9 cellular contexts compared by ENCODE assay signal in the genomic region with DNA sequence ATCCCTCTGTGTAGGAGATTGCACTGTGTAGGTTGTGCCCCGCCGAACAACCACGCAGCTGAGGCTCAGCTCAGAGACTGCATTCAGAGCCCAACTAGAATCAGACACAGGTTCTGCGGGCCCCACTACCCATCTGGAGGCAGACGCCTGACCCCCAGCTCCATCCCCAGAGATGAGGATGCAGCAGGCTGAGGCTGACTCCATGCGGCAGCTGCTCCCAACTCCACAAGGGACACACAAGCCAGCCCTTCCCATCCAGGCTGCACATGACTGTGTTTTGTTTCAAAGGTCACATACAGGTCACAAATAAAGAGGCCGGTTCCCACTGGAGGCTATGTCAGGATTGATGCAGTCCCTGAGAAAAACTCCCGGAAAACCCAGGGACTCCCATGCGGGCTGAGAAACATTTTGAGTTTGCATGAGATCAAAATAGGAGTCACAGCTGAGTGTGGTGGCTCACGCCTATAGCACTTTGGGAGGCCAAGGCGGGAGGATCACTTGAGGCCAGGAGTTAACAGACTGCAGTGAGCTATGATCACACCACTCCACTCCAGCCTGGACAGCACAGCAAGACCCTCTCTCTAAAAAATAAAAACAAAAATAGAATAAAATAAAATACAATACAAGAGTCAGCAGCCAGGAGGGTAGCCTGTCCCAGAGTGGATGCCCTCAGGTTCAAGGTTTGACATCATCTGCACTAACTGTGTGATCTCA. TPM values are rescaled to one million over a fixed set of nuclear protein-coding genes. Genes with fewer than 3 reads are reported as not detected.
DNase-seq lines count a peak whose midpoint lies in the region; ATAC-seq and TF ChIP-seq lines count a peak whose summit lies in the region.
"Had no signal": no experiment of that assay in that cellular context is flagged by ENCODE, and none has a peak within 500 bp of the region (broad histone marks: within the 10 kb centered on the region; RNA-seq: fewer than 3 reads in every experiment).

No MANE protein-coding gene starts in this region.

- no peaks in the 10 kb centered on the region for H3K36me3 Mint-ChIP-seq in activated CD8-positive, alpha-beta T cell treated with anti-CD3 and anti-CD28 coated beads for 36 hours (ENCODE audit: low read depth)
- H3K36me3 Mint-ChIP-seq in glutamatergic neuron (ENCODE audit: unreplicated experiment): no peaks in the 10 kb centered on the region

- H3K27me3 Mint-ChIP-seq in activated CD8-positive, alpha-beta T cell treated with anti-CD3 and anti-CD28 coated beads for 36 hours: no peaks in the 10 kb centered on the region
- peaks cover 2% of the 10 kb centered on the region for H3K27me3 Mint-ChIP-seq in glutamatergic neuron (ENCODE audit: unreplicated experiment)

- H3K4me3 Mint-ChIP-seq in activated CD8-positive, alpha-beta T cell treated with anti-CD3 and anti-CD28 coated beads for 36 hours: no peak overlapping the region
- H3K4me3 Mint-ChIP-seq in glutamatergic neuron (ENCODE audit: unreplicated experiment): peak overlapping the region; percentile 79

- CTCF ChIA-PET in activated CD8-positive, alpha-beta T cell treated with anti-CD3 and anti-CD28 coated beads for 36 hours (lab: Charles Lee): interaction anchor here (1.2 to 11.8 kb wide), 7 partner anchors 11 to 86 kb away, joined by 3 to 97 read pairs (median 8); a partner anchor contains a TSS

- no peaks in the 10 kb centered on the region for H3K9me3 Mint-ChIP-seq in activated CD8-positive, alpha-beta T cell treated with anti-CD3 and anti-CD28 coated beads for 36 hours
- H3K9me3 Mint-ChIP-seq in glutamatergic neuron (ENCODE audit: unreplicated experiment): peaks cover 8% of the 10 kb centered on the region

- intact Hi-C loops in activated CD8-positive, alpha-beta T cell treated with anti-CD3 and anti-CD28 coated beads for 36 hours (cut with micrococcal nuclease): no loop called here

- H3K4me1 Mint-ChIP-seq in activated CD8-positive, alpha-beta T cell treated with anti-CD3 and anti-CD28 coated beads for 36 hours (ENCODE audit: low read depth): peaks cover 69% of the 10 kb centered on the region
- H3K4me1 Mint-ChIP-seq in glutamatergic neuron (ENCODE audit: low read depth, unreplicated experiment): peaks cover 33% of the 10 kb centered on the region

- no peak for TF ChIP-seq CTCF in activated CD8-positive, alpha-beta T cell treated with anti-CD3 and anti-CD28 coated beads for 36 hours (IDR thresholded peaks at IDR 0.05)
- no peak for TF ChIP-seq CTCF in glutamatergic neuron (IDR thresholded peaks at IDR 0.05; ENCODE audit: partially characterized antibody, unreplicated experiment)

- POLR2A ChIA-PET in activated CD8-positive, alpha-beta T cell treated with anti-CD3 and anti-CD28 coated beads for 36 hours (lab: Charles Lee): interaction anchor here (1.5 to 3.0 kb wide), 2 partner anchors 12 to 30 kb away, joined by 3 to 11 read pairs; no protein-coding TSS in a partner anchor

- DNase-seq in EH (ENCODE audit: low read depth) (peak; percentile 45), glutamatergic neuron (peak; percentile 72), retina (peak; percentile 68), NCI-H1105 treated with DMSO at 0.1 percent for 48 hours (lab: John Stamatoyannopoulos, UW) (no peak)
- DNase-seq in activated CD8-positive, alpha-beta T cell treated with anti-CD3 and anti-CD28 coated beads for 36 hours: no peak
- DNase-seq: activated CD8-positive, alpha-beta memory T cell treated with anti-CD3 and anti-CD28 coated beads, Interleukin-2, amount 50 U/mL, for 48 hours had no signal

- ATAC-seq in activated CD8-positive, alpha-beta T cell treated with anti-CD3 and anti-CD28 coated beads for 36 hours: no peak
- no peak for ATAC-seq in HG03095 (IDR thresholded peaks at IDR 0.05; ENCODE audit: unreplicated experiment)
- ATAC-seq in HG03439 (IDR thresholded peaks at IDR 0.05; ENCODE audit: unreplicated experiment): no peak
- no peak for ATAC-seq in GM21447 (IDR thresholded peaks at IDR 0.05; ENCODE audit: unreplicated experiment)

- peak overlapping the region; percentile 84 for H3K27ac Mint-ChIP-seq in activated CD8-positive, alpha-beta T cell treated with anti-CD3 and anti-CD28 coated beads for 36 hours
- H3K27ac Mint-ChIP-seq in glutamatergic neuron (ENCODE audit: unreplicated experiment): peak overlapping the region; percentile 91

RNA-seq across cellular contexts. Expression of a gene that starts 14.0 kb away (rescaled TPM):
- 10 to 100 TPM; 20.1 to 21.9 TPM for total RNA-seq in activated CD8-positive, alpha-beta T cell treated with anti-CD3 and anti-CD28 coated beads for 36 hours
- total RNA-seq in glutamatergic neuron (ENCODE audit: unreplicated experiment): 11.6 TPM

RNA-seq across cellular contexts. Expression of a gene that starts 35.5 kb away (rescaled TPM):
- total RNA-seq in activated CD8-positive, alpha-beta T cell treated with anti-CD3 and anti-CD28 coated beads for 36 hours: 100 to 1,000 TPM; 216 to 220 TPM
- 203 TPM for total RNA-seq in glutamatergic neuron (ENCODE audit: unreplicated experiment)

RNA-seq across cellular contexts. Expression of a gene that starts 49.8 kb away (rescaled TPM):
- 100 to 1,000 TPM; 137 to 142 TPM for total RNA-seq in activated CD8-positive, alpha-beta T cell treated with anti-CD3 and anti-CD28 coated beads for 36 hours
- 71.3 TPM for total RNA-seq in glutamatergic neuron (ENCODE audit: unreplicated experiment)

Comparison
In these comparisons a context has a peak if more than half of its experiments do, and no peak if none do; other contexts are left out.
1. DNase-seq: peak in EH (single experiment), glutamatergic neuron (single experiment) and retina (single experiment); none in activated CD8-positive, alpha-beta T cell treated with anti-CD3 and anti-CD28 coated beads for 36 hours (single experiment) and NCI-H1105 treated with DMSO at 0.1 percent for 48 hours (single experiment).